Comparison of ENCODE assay signal across 8 cellular contexts in the genomic region with DNA sequence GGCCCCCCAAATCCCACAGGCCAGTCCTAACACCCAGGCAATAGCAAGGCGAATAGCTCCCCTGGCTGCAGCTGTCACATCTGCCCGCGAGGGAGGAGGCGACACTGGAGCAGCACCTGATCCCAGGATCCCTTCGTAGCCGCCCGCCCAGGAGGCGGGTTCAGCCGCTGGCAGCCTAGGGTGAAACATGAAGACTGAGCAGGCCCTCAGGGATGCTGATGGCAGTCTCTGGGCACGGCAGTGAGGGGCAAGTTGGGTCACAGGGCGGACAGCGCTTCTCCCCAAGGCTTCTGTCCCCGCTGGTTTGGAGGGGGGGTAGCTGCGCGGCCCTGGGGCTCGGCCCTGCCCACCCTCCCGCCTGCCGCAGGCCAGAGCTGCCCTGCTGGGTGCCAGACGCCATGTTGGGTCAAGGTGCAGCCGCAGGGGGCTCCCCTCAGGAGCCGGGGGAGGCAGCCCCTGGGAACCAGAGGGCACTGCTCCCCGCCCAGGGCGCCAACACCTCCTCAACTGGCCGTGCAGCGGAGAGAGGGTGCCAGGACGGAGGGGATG. TPM values are rescaled to one million over a fixed set of nuclear protein-coding genes. Genes with fewer than 3 reads are reported as not detected.
DNase-seq lines count a peak whose midpoint lies in the region; ATAC-seq and TF ChIP-seq lines count a peak whose summit lies in the region.

No MANE protein-coding gene starts in this region.

- no peak overlapping the region for H3K27ac ChIP-seq in CD8-positive, alpha-beta T cell (ENCODE audit: low read depth, low read length)
- peak overlapping the region; percentile 47 to 52 for H3K27ac ChIP-seq in liver (ENCODE audit: low read depth in 1 of 2, low read length in 2 of 2)
- peak overlapping the region; percentile 81 to 88 (median 86) for H3K27ac ChIP-seq in transverse colon

- no peaks in the 10 kb centered on the region for H3K9me3 Mint-ChIP-seq in CD8-positive, alpha-beta T cell
- H3K9me3 Mint-ChIP-seq in MCF 10A (ENCODE audit: unreplicated experiment): no peaks in the 10 kb centered on the region

- TF ChIP-seq POLR2A in transverse colon (IDR thresholded peaks at IDR 0.05): peak; percentile 18

- CTCF ChIA-PET in CD8-positive, alpha-beta T cell (lab: Charles Lee): interaction anchor here (1.0 to 4.6 kb wide), 2 partner anchors 29 to 62 kb away, joined by 4 to 23 read pairs; no protein-coding TSS in a partner anchor
- CTCF ChIA-PET in MCF 10A (lab: Yijun Ruan, JAX): interaction anchor here (0.6 to 1.1 kb wide), 2 partner anchors 25 to 172 kb away, joined by 3 read pairs; no protein-coding TSS in a partner anchor

- 51% methylated on average over 26 of the region's 26 CpGs for WGBS in liver
- WGBS in transverse colon (ENCODE audit: low coverage in 1 of 2), 2 donors: 29% methylated on average over 20 of the region's 26 CpGs; no CpG with 5 or more reads in 1 of the 2 donors

- no peaks in the 10 kb centered on the region for H3K27me3 Mint-ChIP-seq in CD8-positive, alpha-beta T cell (ENCODE audit: low read depth)
- H3K27me3 Mint-ChIP-seq in MCF 10A (ENCODE audit: insufficient read depth, unreplicated experiment): no peaks in the 10 kb centered on the region

- POLR2A ChIA-PET in CD8-positive, alpha-beta T cell (lab: Charles Lee): interaction anchor here (0.6 to 1.6 kb wide), 4 partner anchors 52 to 66 kb away, joined by 3 to 8 read pairs (median 3); no protein-coding TSS in a partner anchor
- POLR2A ChIA-PET in MCF 10A (lab: Yijun Ruan, JAX): interaction anchor here (0.6 kb wide), 1 partner anchor 153 kb away, joined by 3 read pairs; no protein-coding TSS in a partner anchor

- peak in 1 of 7 experiments; percentile 57 for DNase-seq in CD8-positive, alpha-beta T cell
- DNase-seq in NCI-H2081 (lab: John Stamatoyannopoulos, UW) (peak; percentile 70 to 88), MCF 10A (ENCODE audit: unreplicated experiment) (no peak), transverse colon (peak; percentile 69), hepatic stellate cell (ENCODE audit: low spot score) (no peak), LoVo (ENCODE audit: low spot score) (no peak)
- DNase-seq in activated CD8-positive, alpha-beta memory T cell treated with anti-CD3 and anti-CD28 coated beads, Interleukin-2, amount 50 U/mL, for 48 hours: no peak

- H3K9me3 ChIP-seq in CD8-positive, alpha-beta T cell (ENCODE audit: low read length): no peaks in the 10 kb centered on the region
- H3K9me3 ChIP-seq in liver (ENCODE audit: control insufficient read depth in 4 of 4, low read length in 3 of 4): no peaks in the 10 kb centered on the region
- H3K9me3 ChIP-seq in transverse colon: no peaks in the 10 kb centered on the region

- in situ Hi-C loops in transverse colon (cut with MboI; ENCODE audit: low pct_ligation_motif_present in 1 of 4, low pct_unique_long_range_greater_than_20kb in 1 of 4, low sequenced_read_pairs in 3 of 4): no loop called here

- H3K27me3 ChIP-seq in CD8-positive, alpha-beta T cell (ENCODE audit: insufficient read depth, low read length): no peaks in the 10 kb centered on the region
- H3K27me3 ChIP-seq in liver (ENCODE audit: control insufficient read depth in 4 of 4, insufficient read depth in 4 of 4, low read length in 3 of 4) (no peaks in the 10 kb centered on the region), transverse colon (no peaks in the 10 kb centered on the region)

- H3K36me3 ChIP-seq in CD8-positive, alpha-beta T cell (ENCODE audit: insufficient read depth, low read length): no peaks in the 10 kb centered on the region
- H3K36me3 ChIP-seq in liver (ENCODE audit: control insufficient read depth in 4 of 4, insufficient read depth in 3 of 4, low read depth in 1 of 4, low read length in 3 of 4) (no peaks in the 10 kb centered on the region), transverse colon (no peaks in the 10 kb centered on the region)

- peak in 1 of 2 donors; percentile 33 for TF ChIP-seq RAD21 in liver (IDR thresholded peaks at IDR 0.05)

- intact Hi-C loops in CD8-positive, alpha-beta T cell (cut with DNase I, micrococcal nuclease): loop anchor here in 1 of 2 experiments (10.0 kb wide), 1 partner anchor 365 kb away; a partner anchor contains a TSS
- intact Hi-C loops in MCF 10A (cut with micrococcal nuclease): loop anchor here (5.0 kb wide), 1 partner anchor 37 kb away; no protein-coding TSS in a partner anchor
- intact Hi-C loops in transverse colon (cut with DNase I; ENCODE audit: low total_unique reads): loop anchor here (10.0 kb wide), 1 partner anchor 65 kb away; no protein-coding TSS in a partner anchor

- no peaks in the 10 kb centered on the region for H3K36me3 Mint-ChIP-seq in CD8-positive, alpha-beta T cell
- H3K36me3 Mint-ChIP-seq in MCF 10A (ENCODE audit: insufficient read depth, unreplicated experiment): no peaks in the 10 kb centered on the region

- H3K9ac ChIP-seq in liver (ENCODE audit: low read depth in 1 of 2, low read length in 2 of 2): no peak overlapping the region

- peak overlapping the region; percentile 33 for H3K4me3 ChIP-seq in CD8-positive, alpha-beta T cell (ENCODE audit: low read depth, low read length)
- H3K4me3 ChIP-seq in liver (ENCODE audit: low read depth in 1 of 3, low read length in 3 of 3) (peak overlapping the region in 1 of 3 donors; percentile 97), transverse colon (peak overlapping the region; percentile 42 to 82 (median 72))

- peaks cover 46% of the 10 kb centered on the region for H3K4me1 Mint-ChIP-seq in CD8-positive, alpha-beta T cell (ENCODE audit: low read depth)
- no peaks in the 10 kb centered on the region for H3K4me1 Mint-ChIP-seq in MCF 10A (ENCODE audit: insufficient read depth, unreplicated experiment)

- H3K27ac Mint-ChIP-seq in CD8-positive, alpha-beta T cell: peak overlapping the region; percentile 87
- no peak overlapping the region for H3K27ac Mint-ChIP-seq in MCF 10A (ENCODE audit: low read depth, unreplicated experiment)

- TF ChIP-seq EP300 in transverse colon (IDR thresholded peaks at IDR 0.05; ENCODE audit: low read depth): no peak

- BruUV-seq in MCF 10A (replicated peaks; lab: Mats Ljungman, UMichigan): no TSS peak

- peak overlapping the region; percentile 82 for H3K4me3 Mint-ChIP-seq in CD8-positive, alpha-beta T cell
- H3K4me3 Mint-ChIP-seq in MCF 10A (ENCODE audit: unreplicated experiment): peak overlapping the region; percentile 54

- no peak for TF ChIP-seq CTCF in CD8-positive, alpha-beta T cell (IDR thresholded peaks at IDR 0.05)
- TF ChIP-seq CTCF in MCF 10A (IDR thresholded peaks at IDR 0.05; ENCODE audit: unreplicated experiment): no peak
- TF ChIP-seq CTCF in liver (IDR thresholded peaks at IDR 0.05; ENCODE audit: low read depth, low read length, missing input control): no peak
- peak in 1 of 5 experiments; percentile 11 for TF ChIP-seq CTCF in transverse colon (IDR thresholded peaks at IDR 0.05)

- peaks cover 62% of the 10 kb centered on the region for H3K4me1 ChIP-seq in CD8-positive, alpha-beta T cell (ENCODE audit: insufficient read depth, low read length)
- H3K4me1 ChIP-seq in liver (ENCODE audit: control insufficient read depth in 4 of 4, insufficient read depth in 4 of 4, low read length in 3 of 4) (peaks cover 10 to 28% (median 14%) of the 10 kb centered on the region in 4 donors), transverse colon (peaks cover 15 to 54% (median 22%) of the 10 kb centered on the region in 4 donors)

- ATAC-seq in CD8-positive, alpha-beta T cell: no peak

TF ChIP-seq in liver, 16 proteins besides CTCF, POLR2A, EP300 and RAD21:
- TF ChIP-seq, protein P1, sequence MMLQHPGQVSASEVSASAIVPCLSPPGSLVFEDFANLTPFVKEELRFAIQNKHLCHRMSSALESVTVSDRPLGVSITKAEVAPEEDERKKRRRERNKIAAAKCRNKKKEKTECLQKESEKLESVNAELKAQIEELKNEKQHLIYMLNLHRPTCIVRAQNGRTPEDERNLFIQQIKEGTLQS (IDR thresholded peaks at IDR 0.05): no peak
- peak; percentile 34 for TF ChIP-seq YY1 (IDR thresholded peaks at IDR 0.05)

RNA-seq across cellular contexts. Expression of a gene that starts 1.9 kb away (rescaled TPM):
- 10 to 100 TPM; 66.6 to 67.9 TPM for total RNA-seq in CD8-positive, alpha-beta T cell
- total RNA-seq in MCF 10A (2022): 8.0 and 11.5 TPM in 2 replicates
- 10 to 100 TPM; 11.9 to 24.2 TPM for total RNA-seq in liver
- 1 to 10 TPM; 3.5 to 4.3 TPM for polyA plus RNA-seq in liver
- total RNA-seq in transverse colon: 10 to 100 TPM; 16.1 to 33.7 (median 21.0) TPM

Comparison
In these comparisons a context has a peak if more than half of its experiments do, and no peak if none do; other contexts are left out.
1. DNase-seq: peak in NCI-H2081 (2 of 2) and transverse colon (single experiment); none in MCF 10A (single experiment), hepatic stellate cell (single experiment), LoVo (single experiment) and activated CD8-positive, alpha-beta memory T cell treated with anti-CD3 and anti-CD28 coated beads, Interleukin-2, amount 50 U/mL, for 48 hours (single experiment).